ENCODE assay signal across 1 cellular context in genomic region chr12:1594295-1595025, GRCh38.
A peak's percentile ranks its signal among the peaks of the same experiment; 100 is the strongest.
TF ChIP-seq lines count a peak whose summit lies in the region.

TSS of gene FBXL14 (minus strand) at chr12:1594581. CDS start at chr12:1594066, 515 bp downstream.

TF ChIP-seq in HepG2, 621 proteins besides CTCF, POLR2A, EP300 and RAD21 (continued from another document and continues in another):
- TF ChIP-seq, protein P1, sequence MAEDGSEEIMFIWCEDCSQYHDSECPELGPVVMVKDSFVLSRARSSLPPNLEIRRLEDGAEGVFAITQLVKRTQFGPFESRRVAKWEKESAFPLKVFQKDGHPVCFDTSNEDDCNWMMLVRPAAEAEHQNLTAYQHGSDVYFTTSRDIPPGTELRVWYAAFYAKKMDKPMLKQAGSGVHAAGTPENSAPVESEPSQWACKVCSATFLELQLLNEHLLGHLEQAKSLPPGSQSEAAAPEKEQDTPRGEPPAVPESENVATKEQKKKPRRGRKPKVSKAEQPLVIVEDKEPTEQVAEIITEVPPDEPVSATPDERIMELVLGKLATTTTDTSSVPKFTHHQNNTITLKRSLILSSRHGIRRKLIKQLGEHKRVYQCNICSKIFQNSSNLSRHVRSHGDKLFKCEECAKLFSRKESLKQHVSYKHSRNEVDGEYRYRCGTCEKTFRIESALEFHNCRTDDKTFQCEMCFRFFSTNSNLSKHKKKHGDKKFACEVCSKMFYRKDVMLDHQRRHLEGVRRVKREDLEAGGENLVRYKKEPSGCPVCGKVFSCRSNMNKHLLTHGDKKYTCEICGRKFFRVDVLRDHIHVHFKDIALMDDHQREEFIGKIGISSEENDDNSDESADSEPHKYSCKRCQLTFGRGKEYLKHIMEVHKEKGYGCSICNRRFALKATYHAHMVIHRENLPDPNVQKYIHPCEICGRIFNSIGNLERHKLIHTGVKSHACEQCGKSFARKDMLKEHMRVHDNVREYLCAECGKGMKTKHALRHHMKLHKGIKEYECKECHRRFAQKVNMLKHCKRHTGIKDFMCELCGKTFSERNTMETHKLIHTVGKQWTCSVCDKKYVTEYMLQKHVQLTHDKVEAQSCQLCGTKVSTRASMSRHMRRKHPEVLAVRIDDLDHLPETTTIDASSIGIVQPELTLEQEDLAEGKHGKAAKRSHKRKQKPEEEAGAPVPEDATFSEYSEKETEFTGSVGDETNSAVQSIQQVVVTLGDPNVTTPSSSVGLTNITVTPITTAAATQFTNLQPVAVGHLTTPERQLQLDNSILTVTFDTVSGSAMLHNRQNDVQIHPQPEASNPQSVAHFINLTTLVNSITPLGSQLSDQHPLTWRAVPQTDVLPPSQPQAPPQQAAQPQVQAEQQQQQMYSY (CRISPR knock-in tag; IDR thresholded peaks at IDR 0.05): no peak
- no peak for TF ChIP-seq SETDB1 (CRISPR knock-in tag; IDR thresholded peaks at IDR 0.05; ENCODE audit: borderline replicate concordance)
- no peak for TF ChIP-seq GABPA (IDR thresholded peaks at IDR 0.05; ENCODE audit: low read depth, low read length)
- peak; percentile 59; the same call in 1 of the 2 replicates for TF ChIP-seq GABPA (CRISPR knock-in tag; IDR thresholded peaks at IDR 0.05; ENCODE audit: low read depth)
- TF ChIP-seq, protein P2, sequence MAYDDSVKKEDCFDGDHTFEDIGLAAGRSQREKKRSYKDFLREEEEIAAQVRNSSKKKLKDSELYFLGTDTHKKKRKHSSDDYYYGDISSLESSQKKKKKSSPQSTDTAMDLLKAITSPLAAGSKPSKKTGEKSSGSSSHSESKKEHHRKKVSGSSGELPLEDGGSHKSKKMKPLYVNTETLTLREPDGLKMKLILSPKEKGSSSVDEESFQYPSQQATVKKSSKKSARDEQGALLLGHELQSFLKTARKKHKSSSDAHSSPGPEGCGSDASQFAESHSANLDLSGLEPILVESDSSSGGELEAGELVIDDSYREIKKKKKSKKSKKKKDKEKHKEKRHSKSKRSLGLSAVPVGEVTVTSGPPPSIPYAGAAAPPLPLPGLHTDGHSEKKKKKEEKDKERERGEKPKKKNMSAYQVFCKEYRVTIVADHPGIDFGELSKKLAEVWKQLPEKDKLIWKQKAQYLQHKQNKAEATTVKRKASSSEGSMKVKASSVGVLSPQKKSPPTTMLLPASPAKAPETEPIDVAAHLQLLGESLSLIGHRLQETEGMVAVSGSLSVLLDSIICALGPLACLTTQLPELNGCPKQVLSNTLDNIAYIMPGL (CRISPR knock-in tag; IDR thresholded peaks at IDR 0.05; ENCODE audit: borderline replicate concordance in 1 of 2, low read depth in 1 of 2): peak in 1 of 2 experiments; percentile 40; a peak in 1 of 4 replicates
- peak; percentile 29; the same call in 1 of the 2 replicates for TF ChIP-seq KLF6 (CRISPR knock-in tag; IDR thresholded peaks at IDR 0.05)
- no peak for TF ChIP-seq PBX2 (CRISPR knock-in tag; IDR thresholded peaks at IDR 0.05)
- peak; percentile 42; the same call in 1 of the 2 replicates for TF ChIP-seq ZNF891 (CRISPR knock-in tag; IDR thresholded peaks at IDR 0.05)
- peak; percentile 95; the same call in 1 of the 2 replicates for TF ChIP-seq SIN3A (IDR thresholded peaks at IDR 0.05; ENCODE audit: borderline replicate concordance, low read depth, low read length)
- no peak for TF ChIP-seq ZNF549 (CRISPR knock-in tag; IDR thresholded peaks at IDR 0.05)
- no peak for TF ChIP-seq ZNF101 (CRISPR knock-in tag; IDR thresholded peaks at IDR 0.05; ENCODE audit: borderline replicate concordance, low read depth)
- TF ChIP-seq POLR2AphosphoS2 (IDR thresholded peaks at IDR 0.05; ENCODE audit: low read depth, low read length): no peak
- TF ChIP-seq ZMYM4 (CRISPR knock-in tag; IDR thresholded peaks at IDR 0.05): peak; percentile 44; the same call in 1 of the 2 replicates
- TF ChIP-seq PPARG (CRISPR knock-in tag; conservative IDR thresholded peaks at IDR 0.05): no peak
- no peak for TF ChIP-seq SMC3 (IDR thresholded peaks at IDR 0.05; ENCODE audit: low read length)
- no peak for TF ChIP-seq NFRKB (IDR thresholded peaks at IDR 0.05)
- no peak for TF ChIP-seq TBP (CRISPR knock-in tag; IDR thresholded peaks at IDR 0.05)
- peak; percentile 60 for TF ChIP-seq RBFOX2 (IDR thresholded peaks at IDR 0.05; ENCODE audit: low read depth, low read length)
- no peak for TF ChIP-seq ZNF776 (CRISPR knock-in tag; IDR thresholded peaks at IDR 0.05)
- TF ChIP-seq ZMAT3 (CRISPR knock-in tag; conservative IDR thresholded peaks at IDR 0.05): no peak
- TF ChIP-seq TP53 (CRISPR knock-in tag; conservative IDR thresholded peaks at IDR 0.05): no peak
- TF ChIP-seq ZNF3 (CRISPR knock-in tag; IDR thresholded peaks at IDR 0.05): no peak
- TF ChIP-seq ZBTB2 (CRISPR knock-in tag; IDR thresholded peaks at IDR 0.05; ENCODE audit: low read depth): 0 out of 2 replicates have a peak, but pooled peaks have one; percentile 19
- TF ChIP-seq, protein P3, sequence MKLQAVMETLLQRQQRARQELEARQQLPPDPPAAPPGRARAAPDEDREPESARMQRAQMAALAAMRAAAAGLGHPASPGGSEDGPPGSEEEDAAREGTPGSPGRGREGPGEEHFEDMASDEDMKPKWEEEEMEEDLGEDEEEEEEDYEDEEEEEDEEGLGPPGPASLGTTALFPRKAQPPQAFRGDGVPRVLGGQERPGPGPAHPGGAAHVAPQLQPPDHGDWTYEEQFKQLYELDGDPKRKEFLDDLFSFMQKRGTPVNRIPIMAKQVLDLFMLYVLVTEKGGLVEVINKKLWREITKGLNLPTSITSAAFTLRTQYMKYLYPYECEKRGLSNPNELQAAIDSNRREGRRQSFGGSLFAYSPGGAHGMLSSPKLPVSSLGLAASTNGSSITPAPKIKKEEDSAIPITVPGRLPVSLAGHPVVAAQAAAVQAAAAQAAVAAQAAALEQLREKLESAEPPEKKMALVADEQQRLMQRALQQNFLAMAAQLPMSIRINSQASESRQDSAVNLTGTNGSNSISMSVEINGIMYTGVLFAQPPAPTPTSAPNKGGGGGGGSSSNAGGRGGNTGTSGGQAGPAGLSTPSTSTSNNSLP (IDR thresholded peaks at IDR 0.05; ENCODE audit: low read depth, low read length): no peak
- TF ChIP-seq, protein P4, sequence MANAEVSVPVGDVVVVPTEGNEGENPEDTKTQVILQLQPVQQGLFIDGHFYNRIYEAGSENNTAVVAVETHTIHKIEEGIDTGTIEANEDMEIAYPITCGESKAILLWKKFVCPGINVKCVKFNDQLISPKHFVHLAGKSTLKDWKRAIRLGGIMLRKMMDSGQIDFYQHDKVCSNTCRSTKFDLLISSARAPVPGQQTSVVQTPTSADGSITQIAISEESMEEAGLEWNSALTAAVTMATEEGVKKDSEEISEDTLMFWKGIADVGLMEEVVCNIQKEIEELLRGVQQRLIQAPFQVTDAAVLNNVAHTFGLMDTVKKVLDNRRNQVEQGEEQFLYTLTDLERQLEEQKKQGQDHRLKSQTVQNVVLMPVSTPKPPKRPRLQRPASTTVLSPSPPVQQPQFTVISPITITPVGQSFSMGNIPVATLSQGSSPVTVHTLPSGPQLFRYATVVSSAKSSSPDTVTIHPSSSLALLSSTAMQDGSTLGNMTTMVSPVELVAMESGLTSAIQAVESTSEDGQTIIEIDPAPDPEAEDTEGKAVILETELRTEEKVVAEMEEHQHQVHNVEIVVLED (CRISPR knock-in tag; IDR thresholded peaks at IDR 0.05; ENCODE audit: borderline replicate concordance): peak; percentile 43; the same call in 1 of the 2 replicates
- no peak for TF ChIP-seq ZNF607 (CRISPR knock-in tag; IDR thresholded peaks at IDR 0.05; ENCODE audit: borderline replicate concordance)
- no peak for TF ChIP-seq KLF13 (CRISPR knock-in tag; IDR thresholded peaks at IDR 0.05)
- peak; percentile 60; the same call in 1 of the 2 replicates for TF ChIP-seq ZFX (CRISPR knock-in tag; IDR thresholded peaks at IDR 0.05; ENCODE audit: low read depth)
- TF ChIP-seq RNF2 (conservative IDR thresholded peaks at IDR 0.05; ENCODE audit: low read depth): peak; percentile 40; the same call in 1 of the 2 replicates
- TF ChIP-seq, protein P5, sequence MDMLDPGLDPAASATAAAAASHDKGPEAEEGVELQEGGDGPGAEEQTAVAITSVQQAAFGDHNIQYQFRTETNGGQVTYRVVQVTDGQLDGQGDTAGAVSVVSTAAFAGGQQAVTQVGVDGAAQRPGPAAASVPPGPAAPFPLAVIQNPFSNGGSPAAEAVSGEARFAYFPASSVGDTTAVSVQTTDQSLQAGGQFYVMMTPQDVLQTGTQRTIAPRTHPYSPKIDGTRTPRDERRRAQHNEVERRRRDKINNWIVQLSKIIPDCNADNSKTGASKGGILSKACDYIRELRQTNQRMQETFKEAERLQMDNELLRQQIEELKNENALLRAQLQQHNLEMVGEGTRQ (IDR thresholded peaks at IDR 0.05; ENCODE audit: low read depth, low read length): peak; percentile 37; the same call in 1 of the 2 replicates
- TF ChIP-seq, protein P5 (CRISPR knock-in tag; IDR thresholded peaks at IDR 0.05; ENCODE audit: borderline replicate concordance): peak; percentile 70; the same call in 1 of the 2 replicates
- TF ChIP-seq HNF4A (CRISPR knock-in tag; IDR thresholded peaks at IDR 0.05): no peak
- no peak for TF ChIP-seq ZNF251 (CRISPR knock-in tag; IDR thresholded peaks at IDR 0.05)
- peak; percentile 55; the same call in 1 of the 2 replicates for TF ChIP-seq HDAC1 (CRISPR knock-in tag; IDR thresholded peaks at IDR 0.05)
- TF ChIP-seq MED13 (CRISPR knock-in tag; IDR thresholded peaks at IDR 0.05): no peak
- TF ChIP-seq PRPF4 (IDR thresholded peaks at IDR 0.05; ENCODE audit: low read depth, low read length, poor library complexity, severe bottlenecking): no peak
- TF ChIP-seq XRCC5 (optimal IDR thresholded peaks at IDR 0.05; ENCODE audit: low read length): peak; percentile 82
- 0 out of 2 replicates have a peak, but pooled peaks have one; percentile 13 for TF ChIP-seq MED1 (CRISPR knock-in tag; IDR thresholded peaks at IDR 0.05)
- 0 out of 2 replicates have a peak, but pooled peaks have one; percentile 26 for TF ChIP-seq ZBED4 (CRISPR knock-in tag; IDR thresholded peaks at IDR 0.05; ENCODE audit: borderline replicate concordance)
- 0 out of 2 replicates have a peak, but pooled peaks have one; percentile 23 for TF ChIP-seq NR2C2 (CRISPR knock-in tag; IDR thresholded peaks at IDR 0.05; ENCODE audit: borderline replicate concordance)
- TF ChIP-seq HNRNPLL (IDR thresholded peaks at IDR 0.05; ENCODE audit: low read depth, low read length, poor library complexity, severe bottlenecking): peak; percentile 71
- TF ChIP-seq TEAD3 (CRISPR knock-in tag; optimal IDR thresholded peaks at IDR 0.05; ENCODE audit: borderline replicate concordance): no peak
- TF ChIP-seq SALL1 (CRISPR knock-in tag; IDR thresholded peaks at IDR 0.05): peak; percentile 43
- TF ChIP-seq ZNF33B (CRISPR knock-in tag; IDR thresholded peaks at IDR 0.05): no peak
- TF ChIP-seq, protein P6, sequence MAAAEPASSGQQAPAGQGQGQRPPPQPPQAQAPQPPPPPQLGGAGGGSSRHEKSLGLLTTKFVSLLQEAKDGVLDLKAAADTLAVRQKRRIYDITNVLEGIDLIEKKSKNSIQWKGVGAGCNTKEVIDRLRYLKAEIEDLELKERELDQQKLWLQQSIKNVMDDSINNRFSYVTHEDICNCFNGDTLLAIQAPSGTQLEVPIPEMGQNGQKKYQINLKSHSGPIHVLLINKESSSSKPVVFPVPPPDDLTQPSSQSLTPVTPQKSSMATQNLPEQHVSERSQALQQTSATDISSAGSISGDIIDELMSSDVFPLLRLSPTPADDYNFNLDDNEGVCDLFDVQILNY (CRISPR knock-in tag; conservative IDR thresholded peaks at IDR 0.05): no peak
- no peak; the same call in 1 of the 2 replicates for TF ChIP-seq ZFP82 (CRISPR knock-in tag; IDR thresholded peaks at IDR 0.05; ENCODE audit: borderline replicate concordance)
- TF ChIP-seq HOXA3 (CRISPR knock-in tag; IDR thresholded peaks at IDR 0.05): peak; percentile 69
